8 cellular contexts compared by ENCODE assay signal in genomic region chr3:49218471-49218989, GRCh38. TPM values are rescaled to one million over a fixed set of nuclear protein-coding genes. Genes with fewer than 3 reads are reported as not detected.
A peak's percentile ranks its signal among the peaks of the same experiment; 100 is the strongest.
DNase-seq lines count a peak whose midpoint lies in the region; ATAC-seq, FAIRE-seq and TF ChIP-seq lines count a peak whose summit lies in the region.
"Not testable (repeated sequence)": the region's sequence is repeated elsewhere in the genome, so short reads cannot be mapped to it uniquely, and the experiment has no call there.

No MANE protein-coding gene starts in this region.

- not testable (repeated sequence) for FAIRE-seq in GM12878 (lab: Jason Lieb, UNC)

- H4K20me1 ChIP-seq in GM12878 (ENCODE audit: control insufficient read depth, insufficient read depth), result not testable (repeated sequence)

- not testable (repeated sequence) for H3K27me3 ChIP-seq in RWPE2 (ENCODE audit: insufficient read depth, poor library complexity, severe bottlenecking); GM12878 (replicated peaks in 1 of 2; ENCODE audit: control insufficient read depth in 2 of 2, insufficient read depth in 2 of 2, low read length in 1 of 2); liver (ENCODE audit: control insufficient read depth in 4 of 4, insufficient read depth in 4 of 4, low read length in 3 of 4); rectal smooth muscle tissue (ENCODE audit: control insufficient read depth, insufficient read depth, low read length)

- peak; percentile 95 for ATAC-seq in RWPE2 (ENCODE audit: low read depth)
- ATAC-seq in GM12878, result not testable (repeated sequence)

- H3K4me1 ChIP-seq in RWPE2 (ENCODE audit: insufficient read depth, poor library complexity, severe bottlenecking) (peaks cover 11% of the 10 kb centered on the region), rectal smooth muscle tissue (ENCODE audit: control insufficient read depth, insufficient read depth, low read length) (peaks cover 14% of the 10 kb centered on the region)
- not testable (repeated sequence) for H3K4me1 ChIP-seq in GM12878 (ENCODE audit: control insufficient read depth, insufficient read depth, low read length); liver (ENCODE audit: control insufficient read depth in 4 of 4, insufficient read depth in 4 of 4, low read length in 3 of 4)

- not testable (repeated sequence) for H3K36me3 ChIP-seq in RWPE2 (ENCODE audit: low read depth); GM12878 (ENCODE audit: control insufficient read depth in 2 of 2, insufficient read depth in 2 of 2, low read length in 1 of 2); liver (ENCODE audit: control insufficient read depth in 4 of 4, insufficient read depth in 3 of 4, low read depth in 1 of 4, low read length in 3 of 4); rectal smooth muscle tissue (ENCODE audit: control insufficient read depth, insufficient read depth, low read length)

- TF ChIP-seq CTCF in 22Rv1 (IDR thresholded peaks at IDR 0.05); NB4 (IDR thresholded peaks at IDR 0.05; ENCODE audit: low read depth, low read length); RWPE2 (IDR thresholded peaks at IDR 0.05; ENCODE audit: poor library complexity, severe bottlenecking); GM12878 (IDR thresholded peaks at IDR 0.05 in 2 of 3, conservative IDR thresholded peaks at IDR 0.05 in 1 of 3; ENCODE audit: control insufficient read depth in 2 of 3, extremely low read depth in 1 of 3, insufficient read depth in 1 of 3, low read depth in 3 of 3, low read length in 3 of 3); fibroblast of pulmonary artery (IDR thresholded peaks at IDR 0.05; ENCODE audit: low read length, missing control alignments); liver (IDR thresholded peaks at IDR 0.05; ENCODE audit: low read depth, low read length, missing input control): not testable (repeated sequence)

- H3K27ac ChIP-seq in 22Rv1 (peak overlapping the region; percentile 70), RWPE2 (ENCODE audit: poor library complexity, severe bottlenecking) (peak overlapping the region; percentile 67), rectal smooth muscle tissue (ENCODE audit: low read depth, low read length) (peak overlapping the region; percentile 84)
- H3K27ac ChIP-seq in GM12878 (ENCODE audit: control insufficient read depth, insufficient read depth); liver (ENCODE audit: low read depth in 1 of 2, low read length in 2 of 2): not testable (repeated sequence)

- not testable (repeated sequence) for H2AFZ ChIP-seq in GM12878 (ENCODE audit: control insufficient read depth, low read depth, low read length)

- not testable (repeated sequence) for H3K4me2 ChIP-seq in GM12878 (ENCODE audit: control insufficient read depth, insufficient read depth)

- RAD21 ChIA-PET in GM12878 (lab: Charles Lee; ENCODE audit: unreplicated experiment), result not testable (repeated sequence)

- H3K9ac ChIP-seq in GM12878 (ENCODE audit: control insufficient read depth, insufficient read depth, low read length); liver (ENCODE audit: low read depth in 1 of 2, low read length in 2 of 2); rectal smooth muscle tissue (ENCODE audit: low read length): not testable (repeated sequence)

- H3K9me3 ChIP-seq in RWPE2 (ENCODE audit: severe bottlenecking); GM12878 (replicated peaks; ENCODE audit: control insufficient read depth, insufficient read depth, low read length); liver (ENCODE audit: control insufficient read depth in 4 of 4, low read length in 3 of 4): not testable (repeated sequence)

- intact Hi-C loops in GM12878 (cut with micrococcal nuclease; ENCODE audit: unreplicated experiment), result not testable (repeated sequence)

- TF ChIP-seq POLR2A in NB4 (IDR thresholded peaks at IDR 0.05; ENCODE audit: extremely low read depth, insufficient read length); GM12878 (IDR thresholded peaks at IDR 0.05; ENCODE audit: low read depth, low read length): not testable (repeated sequence)

- TF ChIP-seq RAD21 in GM12878 (IDR thresholded peaks at IDR 0.05; ENCODE audit: insufficient read depth, low read depth, low read length); liver (IDR thresholded peaks at IDR 0.05): not testable (repeated sequence)

- H3K4me3 ChIP-seq in NB4 (ENCODE audit: low read depth, low read length); RWPE2 (ENCODE audit: severe bottlenecking); GM12878; fibroblast of pulmonary artery (replicated peaks; ENCODE audit: low read depth, low read length); liver (ENCODE audit: low read depth in 1 of 3, low read length in 3 of 3); rectal smooth muscle tissue (ENCODE audit: low read length): not testable (repeated sequence)

- BruUV-seq in GM12878 (replicated peaks; lab: Mats Ljungman, UMichigan), result not testable (repeated sequence)

- in situ Hi-C loops in G401 (cut with HindIII; ENCODE audit: low sequenced_read_pairs); GM12878 (cut with MboI): not testable (repeated sequence)

- TF ChIP-seq EP300 in GM12878 (IDR thresholded peaks at IDR 0.05; ENCODE audit: borderline replicate concordance in 1 of 2, control insufficient read depth in 1 of 2, low read depth in 2 of 2, low read length in 2 of 2), result not testable (repeated sequence)

- POLR2A ChIA-PET in GM12878 (lab: Charles Lee), result not testable (repeated sequence)

- H3K79me2 ChIP-seq in GM12878 (ENCODE audit: control insufficient read depth, insufficient read depth, low read length), result not testable (repeated sequence)

- SMC1A ChIA-PET in GM12878 (lab: Charles Lee; ENCODE audit: uncharacterized antibody, unreplicated experiment), result not testable (repeated sequence)

- CTCF ChIA-PET in GM12878 (lab: Yijun Ruan, JAX), result not testable (repeated sequence)

- WGBS in GM12878 (ENCODE audit: insufficient coverage, insufficient replicate concordance, low lambda C conversion rate, missing lambda C conversion rate), result 27% methylated on average over 6 of the region's 6 CpGs
- 37% methylated on average over 6 of the region's 6 CpGs for WGBS in liver

- peak; percentile 48 for DNase-seq in G401 (ENCODE audit: low spot score)
- peak; percentile 74 for DNase-seq in NB4 (ENCODE audit: low read depth)
- DNase-seq in RWPE2 (ENCODE audit: low spot score), result peak; percentile 88
- not testable (repeated sequence) for DNase-seq in GM12878 (ENCODE audit: low read depth, low spot score)
- DNase-seq in fibroblast of pulmonary artery (ENCODE audit: low read depth), result peak; percentile 98

RNA-seq across cellular contexts. Expression of gene KLHDC8B, which starts 47.1 kb away (rescaled TPM):
- total RNA-seq in G401 (2014; rRNA removed; shearing (Covaris generic)), result 20.0 and 30.9 TPM in 2 replicates
- 3.5 and 7.7 TPM in 2 replicates for total RNA-seq in GM12878 (2013; cell fraction: nucleolus; rRNA removed)
- total RNA-seq in GM12878 (2014; rRNA removed) (0.73 and 1.4 TPM in 2 replicates), GM12878 (2014; rRNA removed; fragmentation: Illumina TruSeq; extraction: Trizol) (0.64 and 0.89 TPM in 2 replicates), GM12878 (2021) (1.2 and 1.9 TPM in 2 replicates), liver (10 to 100 TPM in 1 of 2 donors, 1 to 10 TPM in 1; 9.2 to 17.1 TPM)
- 1.2 TPM for polyA plus RNA-seq in GM12878 (2011; ENCODE audit: low read depth)
- polyA plus RNA-seq in GM12878 (2011; rRNA removed) (0.79 and 1.5 TPM in 2 replicates), GM12878 (2014; fragmentation: Illumina TruSeq; extraction: Trizol) (0.85 and 0.98 TPM in 2 replicates), GM12878 (2014; fragmentation: Nextera tagmentation; extraction: Ambion mirVana) (under 1 TPM in 1 of 2 experiments, not detected in 1; 0.40 TPM), GM12878 (2014; rRNA removed) (0.31 and 1.3 TPM in 2 replicates), GM12878 (2016; fragmentation: Nextera tagmentation; extraction: Ambion mirVana) (under 1 TPM; 0.80 to 0.92 TPM), liver (1 to 10 TPM; 8.1 to 9.6 TPM)
- 1.2 and 1.5 TPM in 2 replicates for polyA plus RNA-seq in GM12878 (2011; cell fraction: cytosol; rRNA removed)
- 2.1 and 4.2 TPM in 2 replicates for polyA plus RNA-seq in GM12878 (2011; cell fraction: nucleus; rRNA removed)
- 4.0 and 5.2 TPM in 2 replicates for polyA plus RNA-seq in GM12878 (2012)
- 0.51 and 1.1 TPM in 2 replicates for polyA minus RNA-seq in GM12878 (2011; rRNA and poly(A)+ RNA removed)
- polyA minus RNA-seq in GM12878 (2011; cell fraction: cytosol; rRNA and poly(A)+ RNA removed), result not detected in 2 replicates
- 1.1 and 1.5 TPM in 2 replicates for polyA minus RNA-seq in GM12878 (2011; cell fraction: nucleus; rRNA and poly(A)+ RNA removed)

RNA-seq across cellular contexts. Expression of gene CCDC71, which starts 52.4 kb away (rescaled TPM):
- total RNA-seq in G401 (2014; rRNA removed; shearing (Covaris generic)), result 60.1 and 69.5 TPM in 2 replicates
- 51.7 and 62.8 TPM in 2 replicates for total RNA-seq in GM12878 (2013; cell fraction: nucleolus; rRNA removed)
- total RNA-seq in GM12878 (2014; rRNA removed) (34.0 and 38.0 TPM in 2 replicates), GM12878 (2014; rRNA removed; fragmentation: Illumina TruSeq; extraction: Trizol) (19.9 and 21.8 TPM in 2 replicates), GM12878 (2021) (30.3 and 31.8 TPM in 2 replicates), liver (10 to 100 TPM in 1 of 2 donors, 1 to 10 TPM in 1; 6.1 to 10.4 TPM)
- 8.9 TPM for polyA plus RNA-seq in GM12878 (2011; ENCODE audit: low read depth)
- polyA plus RNA-seq in GM12878 (2011; rRNA removed) (6.4 and 12.4 TPM in 2 replicates), GM12878 (2014; fragmentation: Illumina TruSeq; extraction: Trizol) (6.9 and 19.7 TPM in 2 replicates), GM12878 (2014; fragmentation: Nextera tagmentation; extraction: Ambion mirVana) (under 1 TPM; 0.20 to 0.24 TPM), GM12878 (2014; rRNA removed) (31.8 and 36.1 TPM in 2 replicates), GM12878 (2016; fragmentation: Nextera tagmentation; extraction: Ambion mirVana) (1 to 10 TPM; 1.0 to 1.7 TPM), liver (10 to 100 TPM in 1 of 2 donors, 1 to 10 TPM in 1; 1.1 to 10.7 TPM)
- polyA plus RNA-seq in GM12878 (2011; cell fraction: cytosol; rRNA removed), result 21.4 and 25.7 TPM in 2 replicates
- 16.0 and 17.1 TPM in 2 replicates for polyA plus RNA-seq in GM12878 (2011; cell fraction: nucleus; rRNA removed)
- polyA plus RNA-seq in GM12878 (2012), result 16.7 and 17.5 TPM in 2 replicates
- polyA minus RNA-seq in GM12878 (2011; rRNA and poly(A)+ RNA removed), result 34.0 and 50.8 TPM in 2 replicates
- polyA minus RNA-seq in GM12878 (2011; cell fraction: cytosol; rRNA and poly(A)+ RNA removed), result 8.7 and 10.4 TPM in 2 replicates
- 27.1 and 41.2 TPM in 2 replicates for polyA minus RNA-seq in GM12878 (2011; cell fraction: nucleus; rRNA and poly(A)+ RNA removed)

RNA-seq across cellular contexts. Expression of gene C3orf62, which starts 58.5 kb away (rescaled TPM):
- 0.31 and 1.7 TPM in 2 replicates for total RNA-seq in G401 (2014; rRNA removed; shearing (Covaris generic))
- total RNA-seq in GM12878 (2013; cell fraction: nucleolus; rRNA removed), result 15.6 and 16.3 TPM in 2 replicates
- total RNA-seq in GM12878 (2014; rRNA removed) (3.8 and 4.1 TPM in 2 replicates), GM12878 (2014; rRNA removed; fragmentation: Illumina TruSeq; extraction: Trizol) (4.0 and 4.6 TPM in 2 replicates), GM12878 (2021) (4.5 and 7.1 TPM in 2 replicates), liver (1 to 10 TPM; 1.9 to 3.1 TPM)
- 2.2 TPM for polyA plus RNA-seq in GM12878 (2011; ENCODE audit: low read depth)
- polyA plus RNA-seq in GM12878 (2011; rRNA removed) (5.0 and 5.5 TPM in 2 replicates), GM12878 (2014; fragmentation: Illumina TruSeq; extraction: Trizol) (6.6 and 7.5 TPM in 2 replicates), GM12878 (2014; fragmentation: Nextera tagmentation; extraction: Ambion mirVana) (1 to 10 TPM; 3.0 to 4.0 TPM), GM12878 (2014; rRNA removed) (6.9 and 8.9 TPM in 2 replicates), GM12878 (2016; fragmentation: Nextera tagmentation; extraction: Ambion mirVana) (1 to 10 TPM; 2.7 to 3.3 TPM), liver (1 to 10 TPM in 1 of 2 donors, under 1 TPM in 1; 0.96 to 1.3 TPM)
- 4.5 and 6.6 TPM in 2 replicates for polyA plus RNA-seq in GM12878 (2011; cell fraction: cytosol; rRNA removed)
- polyA plus RNA-seq in GM12878 (2011; cell fraction: nucleus; rRNA removed), result 12.6 and 13.8 TPM in 2 replicates
- 2.2 and 3.3 TPM in 2 replicates for polyA plus RNA-seq in GM12878 (2012)
- polyA minus RNA-seq in GM12878 (2011; rRNA and poly(A)+ RNA removed), result 3.4 and 8.1 TPM in 2 replicates
- 1.9 and 2.0 TPM in 2 replicates for polyA minus RNA-seq in GM12878 (2011; cell fraction: cytosol; rRNA and poly(A)+ RNA removed)
- 4.5 and 9.2 TPM in 2 replicates for polyA minus RNA-seq in GM12878 (2011; cell fraction: nucleus; rRNA and poly(A)+ RNA removed)
